In the genomic region with DNA sequence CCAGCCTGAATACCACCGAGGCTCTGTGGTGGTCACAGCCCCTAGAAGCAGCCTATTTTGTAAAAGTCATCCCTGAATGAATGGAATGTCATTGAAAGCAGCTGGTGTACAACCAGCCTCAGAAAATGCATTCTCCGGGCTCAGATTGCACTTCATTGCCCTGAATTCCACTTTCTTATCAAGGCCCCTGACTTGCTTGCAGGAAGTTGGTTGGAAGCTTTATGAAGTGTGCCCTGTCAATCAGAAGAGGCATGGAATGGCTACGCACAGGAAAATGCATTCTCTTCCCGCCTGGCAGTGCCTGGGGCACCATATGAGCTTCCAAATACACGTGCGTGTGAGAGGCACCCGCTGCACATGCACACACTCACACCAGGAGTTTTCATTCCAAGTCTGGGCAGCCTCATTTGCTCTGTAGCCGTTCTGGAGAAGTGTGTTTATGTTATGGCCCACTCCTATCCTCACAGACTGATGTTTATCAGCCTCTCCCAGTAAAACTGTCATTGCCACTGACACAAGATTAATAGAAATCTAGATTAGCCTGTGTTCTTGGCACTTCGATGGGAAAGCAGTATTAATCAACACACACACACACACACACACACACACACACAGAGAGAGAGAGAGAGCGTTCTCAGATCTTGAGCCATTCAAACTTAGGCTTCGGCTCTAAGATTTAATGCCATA, we compare ENCODE assay signal across 13 cellular contexts.
A peak's percentile ranks its signal among the peaks of the same experiment; 100 is the strongest.
DNase-seq lines count a peak whose midpoint lies in the region; ATAC-seq and TF ChIP-seq lines count a peak whose summit lies in the region.
"Had no signal": no experiment of that assay in that cellular context is flagged by ENCODE, and none has a peak within 500 bp of the region (broad histone marks: within the 10 kb centered on the region; RNA-seq: fewer than 3 reads in every experiment).

No MANE protein-coding gene starts in this region.

- peaks cover 8% of the 10 kb centered on the region for H4K20me1 ChIP-seq in neural progenitor cell (ENCODE audit: low read depth)

- H3F3A ChIP-seq in neural progenitor cell (ENCODE audit: low read depth): no peaks in the 10 kb centered on the region

- H3K4me1 ChIP-seq in gastroesophageal sphincter: peaks cover 0 to 67% (median 43%) of the 10 kb centered on the region in 3 donors
- peaks cover 13% of the 10 kb centered on the region for H3K4me1 ChIP-seq in neural progenitor cell

- no peak overlapping the region for H2AFZ ChIP-seq in neural progenitor cell (replicated peaks)

- no peak overlapping the region for H3K9ac ChIP-seq in neural progenitor cell

- H3K9me3 Mint-ChIP-seq in neural progenitor cell: peaks cover under 1% of the 10 kb centered on the region

- ATAC-seq in SK-N-SH treated with all-trans-retinoic acid at 6 μM for 48 hours: peak; percentile 81
- ATAC-seq in gastroesophageal sphincter: peak; percentile 32
- no peak for ATAC-seq in HG03045 (IDR thresholded peaks at IDR 0.05; ENCODE audit: unreplicated experiment)

- peaks cover 63% of the 10 kb centered on the region for H3K4me1 Mint-ChIP-seq in neural progenitor cell

- peak overlapping the region; percentile 33 for H3K4me3 Mint-ChIP-seq in neural progenitor cell

- peaks cover 0 to 12% of the 10 kb centered on the region in 2 donors for H3K36me3 ChIP-seq in gastroesophageal sphincter
- H3K36me3 ChIP-seq in neural progenitor cell: no peaks in the 10 kb centered on the region
- H3K36me3 ChIP-seq: ovary had no signal

- H3K4me2 ChIP-seq in neural progenitor cell: peak overlapping the region; percentile 14

- H3K27ac ChIP-seq in gastroesophageal sphincter: peak overlapping the region in 1 of 4 donors; percentile 42
- peak overlapping the region; percentile 52 for H3K27ac ChIP-seq in neural progenitor cell
- H3K27ac ChIP-seq: ovary had no signal

- H3K27me3 Mint-ChIP-seq in neural progenitor cell (ENCODE audit: insufficient read depth, low read depth): peaks cover 2% of the 10 kb centered on the region

- no peak overlapping the region for H3K4me3 ChIP-seq in gastroesophageal sphincter
- H3K4me3 ChIP-seq in neural progenitor cell: no peak overlapping the region
- H3K4me3 ChIP-seq: ovary had no signal

- TF ChIP-seq POLR2A in gastroesophageal sphincter (IDR thresholded peaks at IDR 0.05): no peak

- H3K27ac Mint-ChIP-seq in neural progenitor cell: peak overlapping the region; percentile 89

- no peaks in the 10 kb centered on the region for H3K79me2 ChIP-seq in neural progenitor cell (ENCODE audit: low read depth)

- TF ChIP-seq EP300 in gastroesophageal sphincter (IDR thresholded peaks at IDR 0.05): no peak

- WGBS in gastroesophageal sphincter (ENCODE audit: low coverage in 1 of 2), 2 donors: 22 to 38% methylated on average over 4 to 6 of the region's 11 CpGs

- H3K36me3 Mint-ChIP-seq in neural progenitor cell: peaks cover 49% of the 10 kb centered on the region

- TF ChIP-seq CTCF in gastroesophageal sphincter (IDR thresholded peaks at IDR 0.05) (no peak), neural progenitor cell (IDR thresholded peaks at IDR 0.05) (no peak)

- no peaks in the 10 kb centered on the region for H3K9me3 ChIP-seq in gastroesophageal sphincter
- H3K9me3 ChIP-seq in neural progenitor cell (ENCODE audit: low read depth): no peaks in the 10 kb centered on the region
- H3K9me3 ChIP-seq: ovary had no signal

- DNase-seq in AG20443 (ENCODE audit: low spot score) (peak; percentile 44), neural progenitor cell (ENCODE audit: low spot score) (peak; percentile 58), cerebellar nuclear complex (lab: John Stamatoyannopoulos, UW) (no peak)
- DNase-seq in activated CD4-positive, alpha-beta T cell treated with anti-CD3 and anti-CD28 coated beads, Interleukin-2, amount 50 U/mL, for 1 hour: no peak
- DNase-seq in stimulated activated CD4-positive, alpha-beta T cell treated with anti-CD3 and anti-CD28 coated beads, Interleukin-2, amount 100 ng/mL, for 24 hours: no peak
- DNase-seq: activated CD4-positive, alpha-beta T cell treated with anti-CD3 and anti-CD28 coated beads, Interleukin-2, amount 50 U/mL, for 48 hours; activated naive CD4-positive, alpha-beta T cell treated with Interleukin-2 at 50 U/mL for 16 hours; Karpas-422; NCI-H2171 treated with DMSO at 0.1 percent for 48 hours; ovary had no signal

- H3K27me3 ChIP-seq in gastroesophageal sphincter (no peaks in the 10 kb centered on the region), neural progenitor cell (no peaks in the 10 kb centered on the region)
- H3K27me3 ChIP-seq: ovary had no signal

TF ChIP-seq in SK-N-SH treated with all-trans-retinoic acid at 6 μM for 48 hours, 23 proteins besides CTCF, POLR2A, EP300 and RAD21:
- TF ChIP-seq ISL1 (CRISPR knock-in tag; IDR thresholded peaks at IDR 0.05) (0 out of 2 replicates have a peak, but pooled peaks have one; percentile 12), BACH2 (CRISPR knock-in tag; IDR thresholded peaks at IDR 0.05; ENCODE audit: borderline replicate concordance) (no peak), ARNTL (CRISPR knock-in tag; IDR thresholded peaks at IDR 0.05; ENCODE audit: borderline replicate concordance, low read depth) (peak; percentile 21; the same call in 1 of the 2 replicates), TOX (CRISPR knock-in tag; IDR thresholded peaks at IDR 0.05; ENCODE audit: borderline replicate concordance) (no peak), ZNF565 (CRISPR knock-in tag; conservative IDR thresholded peaks at IDR 0.05; ENCODE audit: low read depth) (no peak)

Comparison
In these comparisons a context has a peak if more than half of its experiments do, and no peak if none do; other contexts are left out.
1. DNase-seq: peak in AG20443 (single experiment) and neural progenitor cell (single experiment); none in activated CD4-positive, alpha-beta T cell treated with anti-CD3 and anti-CD28 coated beads, Interleukin-2, amount 50 U/mL, for 1 hour (single experiment), stimulated activated CD4-positive, alpha-beta T cell treated with anti-CD3 and anti-CD28 coated beads, Interleukin-2, amount 100 ng/mL, for 24 hours (0 of 2) and cerebellar nuclear complex (0 of 2).